In genomic region chr14:101134161-101134631, GRCh38 we compare ENCODE assay signal across 29 cellular contexts.
A peak's percentile ranks its signal among the peaks of the same experiment; 100 is the strongest.
DNase-seq lines count a peak whose midpoint lies in the region; ATAC-seq and TF ChIP-seq lines count a peak whose summit lies in the region.
"Had no signal": no experiment of that assay in that cellular context is flagged by ENCODE, and none has a peak within 500 bp of the region (broad histone marks: within the 10 kb centered on the region; RNA-seq: fewer than 3 reads in every experiment).

No MANE protein-coding gene starts in this region.

- DNase-seq in activated CD8-positive, alpha-beta T cell treated with anti-CD3 and anti-CD28 coated beads, Interleukin-2, amount 10 ng/mL, durations not matched to agents 7 days and 5 days: peak; percentile 16
- no peak for DNase-seq in activated CD8-positive, alpha-beta T cell treated with anti-CD3 and anti-CD28 coated beads for 36 hours
- peak; percentile 17 for DNase-seq in H9
- DNase-seq in chondrocyte (ENCODE audit: low spot score): no peak
- peak; percentile 36 for DNase-seq in osteoblast (ENCODE audit: insufficient read length, low spot score, missing footprints)
- DNase-seq in HAP-1 (ENCODE audit: low spot score in 2 of 2): no peak
- DNase-seq in NCI-H510A (lab: John Stamatoyannopoulos, UW): no peak
- DNase-seq: activated effector memory CD4-positive, alpha-beta T cell treated with anti-CD3 and anti-CD28 coated beads, Interleukin-2, amount 50 U/mL, for 16 hours; activated naive CD8-positive, alpha-beta T cell treated with anti-CD3 and anti-CD28 coated beads, Interleukin-2, amount 50 U/mL, for 24 hours; activated T-cell treated with anti-CD3 and anti-CD28 coated beads, Interleukin-2, amount 50 U/mL, for 24 hours; AML-193; immature natural killer cell; left cardiac atrium; mammary epithelial cell; NCI-H1417 treated with DMSO at 0.1 percent for 48 hours; NCI-H2029 treated with DMSO at 0.1 percent for 48 hours; NCI-H526; stimulated activated CD4-positive, alpha-beta T cell treated with anti-CD3 and anti-CD28 coated beads, Interleukin-4, amount 100 ng/mL, for 24 hours; T-helper 17 cell; transverse colon had no signal

- H3T11ph ChIP-seq in H9 (ENCODE audit: low read length): no peak overlapping the region

- H4K91ac ChIP-seq in H9 (ENCODE audit: insufficient read length, low read depth, low read length): no peak overlapping the region

- H3K23ac ChIP-seq in H9 (ENCODE audit: insufficient read length, low read depth, low read length): no peak overlapping the region

- CTCF ChIA-PET in activated CD8-positive, alpha-beta T cell treated with anti-CD3 and anti-CD28 coated beads, Interleukin-2, amount 10 ng/mL, durations not matched to agents 7 days and 5 days (lab: Charles Lee): no interaction called here
- CTCF ChIA-PET in activated CD8-positive, alpha-beta T cell treated with anti-CD3 and anti-CD28 coated beads for 36 hours (lab: Charles Lee): no interaction called here

- H3K23me2 ChIP-seq in H9 (ENCODE audit: insufficient read length, low read depth, low read length, poor library complexity, severe bottlenecking): no peaks in the 10 kb centered on the region

- H3K27ac ChIP-seq in H9 (ENCODE audit: insufficient read length, low read depth, low read length) (no peak overlapping the region), osteoblast (ENCODE audit: low read depth, low read length) (no peak overlapping the region)
- H3K27ac ChIP-seq: A549, dorsolateral prefrontal cortex, gastroesophageal sphincter, SK-N-MC, transverse colon had no signal

- in situ Hi-C loops in HAP-1 (cut with MboI; ENCODE audit: low sequenced_read_pairs): no loop called here

- no peak for ATAC-seq in activated CD8-positive, alpha-beta T cell treated with anti-CD3 and anti-CD28 coated beads, Interleukin-2, amount 10 ng/mL, durations not matched to agents 7 days and 5 days
- ATAC-seq in activated CD8-positive, alpha-beta T cell treated with anti-CD3 and anti-CD28 coated beads for 36 hours: no peak
- no peak for ATAC-seq in HG02852 (IDR thresholded peaks at IDR 0.05; ENCODE audit: unreplicated experiment)
- ATAC-seq: A549; activated naive CD8-positive, alpha-beta T cell treated with anti-CD3 and anti-CD28 coated beads, Interleukin-2, amount 50 U/mL, for 24 hours; CD8-positive, alpha-beta T cell; gastroesophageal sphincter; HCT116; HepG2; left cardiac atrium; sciatic nerve; T-helper 17 cell had no signal

- H3K27me3 Mint-ChIP-seq in activated CD8-positive, alpha-beta T cell treated with anti-CD3 and anti-CD28 coated beads, Interleukin-2, amount 10 ng/mL, durations not matched to agents 7 days and 5 days (ENCODE audit: low read depth): peaks cover 13% of the 10 kb centered on the region
- H3K27me3 Mint-ChIP-seq in activated CD8-positive, alpha-beta T cell treated with anti-CD3 and anti-CD28 coated beads for 36 hours: peaks cover 13% of the 10 kb centered on the region
- H3K27me3 Mint-ChIP-seq in H9 (ENCODE audit: low read depth): peaks cover 10% of the 10 kb centered on the region
- peaks cover 17% of the 10 kb centered on the region for H3K27me3 Mint-ChIP-seq in chondrocyte (ENCODE audit: low read depth)

- no peaks in the 10 kb centered on the region for H3K36me3 Mint-ChIP-seq in activated CD8-positive, alpha-beta T cell treated with anti-CD3 and anti-CD28 coated beads, Interleukin-2, amount 10 ng/mL, durations not matched to agents 7 days and 5 days (ENCODE audit: low read depth)
- H3K36me3 Mint-ChIP-seq in activated CD8-positive, alpha-beta T cell treated with anti-CD3 and anti-CD28 coated beads for 36 hours (ENCODE audit: low read depth): no peaks in the 10 kb centered on the region
- H3K36me3 Mint-ChIP-seq in H9 (ENCODE audit: insufficient read depth in 1 of 3, low read depth in 3 of 3) (no peaks in the 10 kb centered on the region), chondrocyte (ENCODE audit: low read depth) (no peaks in the 10 kb centered on the region)
- H3K36me3 Mint-ChIP-seq: CD8-positive, alpha-beta T cell; immature natural killer cell had no signal

- H3K4me2 ChIP-seq in H9 (ENCODE audit: insufficient read depth, insufficient read length, low read length) (no peak overlapping the region), osteoblast (ENCODE audit: insufficient read depth, low read length) (no peak overlapping the region)
- H3K4me2 ChIP-seq: A549 had no signal

- no peak for TF ChIP-seq CTCF in activated CD8-positive, alpha-beta T cell treated with anti-CD3 and anti-CD28 coated beads for 36 hours (IDR thresholded peaks at IDR 0.05)
- TF ChIP-seq CTCF in H9 (conservative IDR thresholded peaks at IDR 0.05) (no peak), chondrocyte (IDR thresholded peaks at IDR 0.05) (peak; percentile 14), osteoblast (IDR thresholded peaks at IDR 0.05; ENCODE audit: extremely low read depth, low read depth, low read length) (no peak)

- no peak overlapping the region for H4K8ac ChIP-seq in H9 (replicated peaks; ENCODE audit: insufficient read length, low read depth, low read length)

- no peaks in the 10 kb centered on the region for H3K27me3 ChIP-seq in H9 (ENCODE audit: insufficient read depth, low read length)
- peaks cover 11% of the 10 kb centered on the region for H3K27me3 ChIP-seq in osteoblast (ENCODE audit: insufficient read depth, low read length)
- no peaks in the 10 kb centered on the region for H3K27me3 ChIP-seq in HAP-1 (ENCODE audit: low read depth)
- H3K27me3 ChIP-seq: transverse colon had no signal

- H3K4me1 ChIP-seq in H9 (ENCODE audit: insufficient read depth, low read length) (no peaks in the 10 kb centered on the region), osteoblast (ENCODE audit: insufficient read depth, low read length) (no peaks in the 10 kb centered on the region), HAP-1 (no peaks in the 10 kb centered on the region)
- H3K4me1 ChIP-seq: A549, gastroesophageal sphincter, transverse colon had no signal

- H2AFZ ChIP-seq in H9 (ENCODE audit: low read length): no peak overlapping the region
- no peak overlapping the region for H2AFZ ChIP-seq in osteoblast (ENCODE audit: low read length)

- no peak overlapping the region for H3K4ac ChIP-seq in H9 (ENCODE audit: low read depth, low read length)

- H2BK12ac ChIP-seq in H9 (ENCODE audit: insufficient read length, low read depth, low read length): no peak overlapping the region

- no peak overlapping the region for H4K5ac ChIP-seq in H9 (ENCODE audit: insufficient read length, low read depth, low read length)

- H3K4me3 ChIP-seq in osteoblast (ENCODE audit: insufficient read depth, low read length): no peak overlapping the region
- no peak overlapping the region for H3K4me3 ChIP-seq in HAP-1
- H3K4me3 ChIP-seq: A549, dorsolateral prefrontal cortex, gastroesophageal sphincter, SK-N-MC, transverse colon had no signal

- no peak overlapping the region for H2BK5ac ChIP-seq in H9 (ENCODE audit: insufficient read length, low read length)

- H3K4me1 Mint-ChIP-seq in activated CD8-positive, alpha-beta T cell treated with anti-CD3 and anti-CD28 coated beads, Interleukin-2, amount 10 ng/mL, durations not matched to agents 7 days and 5 days (ENCODE audit: low read depth): peaks cover 13% of the 10 kb centered on the region
- H3K4me1 Mint-ChIP-seq in activated CD8-positive, alpha-beta T cell treated with anti-CD3 and anti-CD28 coated beads for 36 hours (ENCODE audit: low read depth): peaks cover 3% of the 10 kb centered on the region
- H3K4me1 Mint-ChIP-seq in H9 (peaks cover 0 to 1% of the 10 kb centered on the region in 2 experiments; a peak in 2 of 4 replicates), chondrocyte (ENCODE audit: low read depth) (peaks cover 24% of the 10 kb centered on the region)
- H3K4me1 Mint-ChIP-seq: immature natural killer cell had no signal

- H3K27ac Mint-ChIP-seq in activated CD8-positive, alpha-beta T cell treated with anti-CD3 and anti-CD28 coated beads, Interleukin-2, amount 10 ng/mL, durations not matched to agents 7 days and 5 days: no peak overlapping the region
- H3K27ac Mint-ChIP-seq in activated CD8-positive, alpha-beta T cell treated with anti-CD3 and anti-CD28 coated beads for 36 hours: no peak overlapping the region
- H3K27ac Mint-ChIP-seq in H9: no peak overlapping the region
- H3K27ac Mint-ChIP-seq in chondrocyte (ENCODE audit: unreplicated experiment): no peak overlapping the region
- H3K27ac Mint-ChIP-seq: activated naive CD8-positive, alpha-beta T cell treated with anti-CD3 and anti-CD28 coated beads, Interleukin-2, amount 50 U/mL, for 24 hours; activated T-cell treated with anti-CD3 and anti-CD28 coated beads, Interleukin-2, amount 50 U/mL, for 24 hours; CD8-positive, alpha-beta T cell; immature natural killer cell; T-helper 17 cell had no signal

- H3K9me3 ChIP-seq in H9 (ENCODE audit: control insufficient read depth, low read depth, low read length) (no peaks in the 10 kb centered on the region), osteoblast (ENCODE audit: low read depth, low read length) (no peaks in the 10 kb centered on the region), HAP-1 (no peaks in the 10 kb centered on the region)
- H3K9me3 ChIP-seq: A549, gastroesophageal sphincter, transverse colon had no signal

- H4K20me1 ChIP-seq in H9 (ENCODE audit: control insufficient read depth, insufficient read depth, insufficient read length) (no peaks in the 10 kb centered on the region), osteoblast (ENCODE audit: insufficient read depth, low read length) (no peaks in the 10 kb centered on the region)

- no peaks in the 10 kb centered on the region for H3K36me3 ChIP-seq in osteoblast (ENCODE audit: insufficient read depth, low read length)
- no peaks in the 10 kb centered on the region for H3K36me3 ChIP-seq in HAP-1 (replicated peaks)
- H3K36me3 ChIP-seq: gastroesophageal sphincter, transverse colon had no signal

- H3K9me3 Mint-ChIP-seq in activated CD8-positive, alpha-beta T cell treated with anti-CD3 and anti-CD28 coated beads, Interleukin-2, amount 10 ng/mL, durations not matched to agents 7 days and 5 days (ENCODE audit: insufficient read depth): no peaks in the 10 kb centered on the region
- no peaks in the 10 kb centered on the region for H3K9me3 Mint-ChIP-seq in activated CD8-positive, alpha-beta T cell treated with anti-CD3 and anti-CD28 coated beads for 36 hours
- H3K9me3 Mint-ChIP-seq in H9 (no peaks in the 10 kb centered on the region; a peak in 1 of 5 replicates), chondrocyte (ENCODE audit: low read depth) (no peaks in the 10 kb centered on the region)
- H3K9me3 Mint-ChIP-seq: activated naive CD8-positive, alpha-beta T cell treated with anti-CD3 and anti-CD28 coated beads, Interleukin-2, amount 50 U/mL, for 24 hours; activated T-cell treated with anti-CD3 and anti-CD28 coated beads, Interleukin-2, amount 50 U/mL, for 24 hours; CD8-positive, alpha-beta T cell; immature natural killer cell had no signal

- H2BK15ac ChIP-seq in H9 (ENCODE audit: low read depth, low read length): no peak overlapping the region

- H3K14ac ChIP-seq in H9 (ENCODE audit: insufficient read depth, low read length): no peak overlapping the region

- POLR2A ChIA-PET in activated CD8-positive, alpha-beta T cell treated with anti-CD3 and anti-CD28 coated beads, Interleukin-2, amount 10 ng/mL, durations not matched to agents 7 days and 5 days (lab: Charles Lee): no interaction called here
- POLR2A ChIA-PET in activated CD8-positive, alpha-beta T cell treated with anti-CD3 and anti-CD28 coated beads for 36 hours (lab: Charles Lee): no interaction called here

- no peak overlapping the region for H3K4me3 Mint-ChIP-seq in activated CD8-positive, alpha-beta T cell treated with anti-CD3 and anti-CD28 coated beads, Interleukin-2, amount 10 ng/mL, durations not matched to agents 7 days and 5 days
- H3K4me3 Mint-ChIP-seq in activated CD8-positive, alpha-beta T cell treated with anti-CD3 and anti-CD28 coated beads for 36 hours: no peak overlapping the region
- H3K4me3 Mint-ChIP-seq in H9 (no peak overlapping the region), chondrocyte (ENCODE audit: unreplicated experiment) (no peak overlapping the region)
- H3K4me3 Mint-ChIP-seq: activated naive CD8-positive, alpha-beta T cell treated with anti-CD3 and anti-CD28 coated beads, Interleukin-2, amount 50 U/mL, for 24 hours; activated T-cell treated with anti-CD3 and anti-CD28 coated beads, Interleukin-2, amount 50 U/mL, for 24 hours; CD8-positive, alpha-beta T cell; immature natural killer cell; T-helper 17 cell had no signal

- no peaks in the 10 kb centered on the region for H3K79me2 ChIP-seq in H9 (ENCODE audit: insufficient read depth, low read length)
- no peaks in the 10 kb centered on the region for H3K79me2 ChIP-seq in osteoblast (ENCODE audit: insufficient read depth, low read length)

- H3K79me1 ChIP-seq in H9 (ENCODE audit: insufficient read depth, low read depth, low read length, poor library complexity, severe bottlenecking): no peaks in the 10 kb centered on the region

- H2BK20ac ChIP-seq in H9 (ENCODE audit: low read depth, low read length, poor library complexity, severe bottlenecking): no peak overlapping the region

- no peak overlapping the region for H2BK120ac ChIP-seq in H9 (ENCODE audit: low read depth, low read length, poor library complexity, severe bottlenecking)

- H3K56ac ChIP-seq in H9 (ENCODE audit: insufficient read length, low read depth, low read length): no peak overlapping the region

- intact Hi-C loops in activated CD8-positive, alpha-beta T cell treated with anti-CD3 and anti-CD28 coated beads for 36 hours (cut with micrococcal nuclease): no loop called here

- WGBS in H9 (ENCODE audit: extremely low coverage, insufficient read length, low lambda C conversion rate): no CpG with 5 or more reads among the region's 12 CpGs

- no peak overlapping the region for H3K9ac ChIP-seq in H9 (ENCODE audit: extremely low read depth, insufficient read length, low read length)

- no peak overlapping the region for H2AK5ac ChIP-seq in H9 (ENCODE audit: insufficient read length, low read length)

- H3K18ac ChIP-seq in H9 (ENCODE audit: insufficient read length, low read depth, low read length): no peak overlapping the region

Comparison
In these comparisons a context has a peak if more than half of its experiments do, and no peak if none do; other contexts are left out.
1. DNase-seq: peak in activated CD8-positive, alpha-beta T cell treated with anti-CD3 and anti-CD28 coated beads, Interleukin-2, amount 10 ng/mL, durations not matched to agents 7 days and 5 days (single experiment), H9 (single experiment) and osteoblast (single experiment); none in activated CD8-positive, alpha-beta T cell treated with anti-CD3 and anti-CD28 coated beads for 36 hours (single experiment), chondrocyte (single experiment), HAP-1 (0 of 2) and NCI-H510A (single experiment).